ENCODE assay signal across 21 cellular contexts in the genomic region with DNA sequence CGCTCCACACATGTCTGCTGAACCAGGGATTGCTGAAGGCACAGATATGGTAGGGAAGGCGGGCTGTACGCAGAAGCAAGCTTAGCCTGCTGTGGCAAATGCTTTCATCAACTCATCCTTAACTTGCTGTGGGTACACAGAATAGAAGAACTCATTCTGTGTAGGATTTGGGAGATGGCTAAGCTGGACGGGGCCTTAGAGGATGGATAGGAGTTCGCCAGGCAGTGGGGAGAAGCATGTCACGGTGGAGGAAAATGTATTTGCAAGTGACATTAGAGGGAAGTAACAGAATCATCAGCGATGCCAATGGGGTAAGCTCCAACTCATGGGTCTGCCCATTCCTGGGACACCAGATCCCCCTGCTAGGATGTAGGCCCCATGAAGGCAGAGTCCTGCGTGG.
"Had no signal": no experiment of that assay in that cellular context is flagged by ENCODE, and none has a peak within 500 bp of the region (broad histone marks: within the 10 kb centered on the region; RNA-seq: fewer than 3 reads in every experiment).

No MANE protein-coding gene starts in this region.

- H3K4me3 ChIP-seq: coronary artery, dorsolateral prefrontal cortex, gastrocnemius medialis, heart right ventricle, left lung, lower lobe of right lung, mucosa of descending colon had no signal

- H3K27me3 ChIP-seq: dorsolateral prefrontal cortex, gastrocnemius medialis, heart right ventricle, left lung had no signal

- ATAC-seq: esophagus mucosa, gastrocnemius medialis, heart right ventricle, left cardiac atrium, left lung, left ventricle myocardium superior, lower lobe of right lung, mucosa of descending colon had no signal

- H3K9me3 ChIP-seq: gastrocnemius medialis, heart right ventricle, left lung, lower lobe of right lung, mucosa of descending colon had no signal

- DNase-seq: dermis blood vessel endothelial cell; dorsolateral prefrontal cortex; effector CD4-positive, alpha-beta T cell; effector memory CD4-positive, alpha-beta T cell; erythroblast; foreskin melanocyte; gastrocnemius medialis; glutamatergic neuron; head of caudate nucleus; heart right ventricle; hippocampal formation; left cardiac atrium; left ventricle myocardium superior; lower lobe of right lung; mesenchymal stem cell; mucosa of descending colon; naive B cell had no signal

- H3K36me3 ChIP-seq: gastrocnemius medialis, heart right ventricle, left lung, lower lobe of right lung had no signal

- H3K27ac ChIP-seq: coronary artery, dorsolateral prefrontal cortex, epithelial cell of prostate, gastrocnemius medialis, heart right ventricle, left lung, lower lobe of right lung had no signal

- H3K4me1 ChIP-seq: gastrocnemius medialis, heart right ventricle, left lung, lower lobe of right lung had no signal
